Comparison of ENCODE assay signal across 26 cellular contexts in genomic region chr9:110728058-110728457, GRCh38. TPM values are rescaled to one million over a fixed set of nuclear protein-coding genes. Genes with fewer than 3 reads are reported as not detected.
DNase-seq lines count a peak whose midpoint lies in the region; ATAC-seq and TF ChIP-seq lines count a peak whose summit lies in the region.
"Had no signal": no experiment of that assay in that cellular context is flagged by ENCODE, and none has a peak within 500 bp of the region (broad histone marks: within the 10 kb centered on the region; RNA-seq: fewer than 3 reads in every experiment).

No MANE protein-coding gene starts in this region.

- H3K4me2 ChIP-seq in GM23338 (no peak overlapping the region), neural cell (ENCODE audit: low read length) (no peak overlapping the region)
- H3K4me2 ChIP-seq: A549 had no signal

- H2AFZ ChIP-seq in GM23338 = peak overlapping the region; percentile 2; the same call in 1 of the 2 replicates
- H2AFZ ChIP-seq in neural cell (ENCODE audit: low read depth, low read length) = no peak overlapping the region

- no peak overlapping the region for H3K9ac ChIP-seq in endodermal cell (ENCODE audit: extremely low read depth, low read length, poor library complexity, severe bottlenecking)
- no peak overlapping the region for H3K9ac ChIP-seq in neural cell (ENCODE audit: low read length)

- DNase-seq in GM23338 (ENCODE audit: low spot score) (peak; percentile 24), SK-MEL-5 (ENCODE audit: low read depth, low spot score) (peak; percentile 4), endodermal cell (no peak), GM13977 (ENCODE audit: low spot score) (no peak), HUDEP-2 (lab: John Stamatoyannopoulos, UW; ENCODE audit: unreplicated experiment in 76 of 76) (no peak)
- no peak for DNase-seq in stimulated activated naive CD4-positive, alpha-beta T cell treated with Interleukin-2 at 50 U/mL for 16 hours (lab: John Stamatoyannopoulos, UW)
- no peak for DNase-seq in CD4-positive, alpha-beta memory T cell
- DNase-seq: activated CD4-positive, alpha-beta T cell treated with anti-CD3 and anti-CD28 coated beads for 4 hours; activated CD8-positive, alpha-beta memory T cell treated with anti-CD3 and anti-CD28 coated beads for 24 hours; activated naive CD8-positive, alpha-beta T cell treated with anti-CD3 and anti-CD28 coated beads, Interleukin-2, amount 50 U/mL, for 24 hours; activated T-cell treated with anti-CD3 and anti-CD28 coated beads, Interleukin-2, amount 50 U/mL, for 1 hour; AML-193; CD8-positive, alpha-beta memory T cell; glutamatergic neuron; MV-4-11; NCI-H1436 treated with DMSO at 0.1 percent for 48 hours; NCI-H510A treated with DMSO at 0.1 percent for 48 hours; nucleus accumbens; SHP77; stimulated activated naive CD8-positive, alpha-beta T cell treated with anti-CD3 and anti-CD28 coated beads, Interleukin-15, amount 100 ng/mL, for 72 hours; thyroid gland had no signal

- TF ChIP-seq RAD21 in neural cell (conservative IDR thresholded peaks at IDR 0.05) = no peak

- WGBS in endodermal cell (ENCODE audit: insufficient coverage in 1 of 2, insufficient read length in 1 of 2), 2 experiments = 52% methylated on average over 1 of the region's 1 CpG; no CpG with 5 or more reads in 1 of the 2 experiments

- no peaks in the 10 kb centered on the region for H4K20me1 ChIP-seq in GM23338 (replicated peaks; ENCODE audit: insufficient read depth)
- no peaks in the 10 kb centered on the region for H4K20me1 ChIP-seq in neural cell (ENCODE audit: insufficient read depth)

- H3K9me3 ChIP-seq in endodermal cell (ENCODE audit: control insufficient read depth, low read length) = no peaks in the 10 kb centered on the region
- peaks cover 4% of the 10 kb centered on the region for H3K9me3 ChIP-seq in neural cell (ENCODE audit: low read length)
- H3K9me3 ChIP-seq in CD4-positive, alpha-beta memory T cell (ENCODE audit: control insufficient read depth in 1 of 2, low read length in 2 of 2) = no peaks in the 10 kb centered on the region
- H3K9me3 ChIP-seq: A549, thyroid gland had no signal

- no peaks in the 10 kb centered on the region for H3K27me3 Mint-ChIP-seq in GM23338 (ENCODE audit: insufficient read depth, low read depth, poor library complexity)
- no peaks in the 10 kb centered on the region for H3K27me3 Mint-ChIP-seq in endodermal cell (ENCODE audit: insufficient read depth)
- H3K27me3 Mint-ChIP-seq in CD4-positive, alpha-beta memory T cell = no peaks in the 10 kb centered on the region
- H3K27me3 Mint-ChIP-seq: activated naive CD8-positive, alpha-beta T cell treated with anti-CD3 and anti-CD28 coated beads, Interleukin-2, amount 50 U/mL, for 24 hours; CD8-positive, alpha-beta memory T cell; stimulated activated naive CD8-positive, alpha-beta T cell treated with anti-CD3 and anti-CD28 coated beads, Interleukin-15, amount 100 ng/mL, for 72 hours had no signal

- H3K79me2 ChIP-seq in GM23338 (replicated peaks; ENCODE audit: insufficient read depth) = no peaks in the 10 kb centered on the region
- H3K79me2 ChIP-seq in neural cell (replicated peaks; ENCODE audit: insufficient read depth, low read length) = no peaks in the 10 kb centered on the region

- ATAC-seq in GM23338 = peak; percentile 98
- ATAC-seq: A549; activated naive CD8-positive, alpha-beta T cell treated with anti-CD3 and anti-CD28 coated beads, Interleukin-2, amount 50 U/mL, for 24 hours; HepG2; Panc1; stimulated activated naive CD8-positive, alpha-beta T cell treated with anti-CD3 and anti-CD28 coated beads, Interleukin-15, amount 100 ng/mL, for 72 hours had no signal

- TF ChIP-seq EP300 in neural cell (conservative IDR thresholded peaks at IDR 0.05; ENCODE audit: poor library complexity, severe bottlenecking) = no peak

- in situ Hi-C loops in SK-MEL-5 (cut with HindIII; ENCODE audit: low pct_unique_long_range_greater_than_20kb, low sequenced_read_pairs) (no loop called here), GM13977 (cut with MboI; ENCODE audit: low pct_unique_long_range_greater_than_20kb, low sequenced_read_pairs, unreplicated experiment) (no loop called here)

- H3K27me3 ChIP-seq in GM23338 (ENCODE audit: insufficient read depth) (no peaks in the 10 kb centered on the region), endodermal cell (ENCODE audit: control insufficient read depth, insufficient read depth, low read length, poor library complexity, severe bottlenecking) (no peaks in the 10 kb centered on the region), neural cell (ENCODE audit: insufficient read depth, low read depth, low read length) (peaks cover 97% of the 10 kb centered on the region)
- H3K27me3 ChIP-seq in CD4-positive, alpha-beta memory T cell (ENCODE audit: insufficient read depth, low read length) = no peaks in the 10 kb centered on the region
- H3K27me3 ChIP-seq: thyroid gland had no signal

- H3K27ac ChIP-seq in GM23338 (ENCODE audit: low read depth) (no peak overlapping the region), endodermal cell (ENCODE audit: low read depth, low read length) (peak overlapping the region; percentile 15), neural cell (ENCODE audit: low read length) (no peak overlapping the region)
- no peak overlapping the region for H3K27ac ChIP-seq in CD4-positive, alpha-beta memory T cell (ENCODE audit: low read depth, low read length)
- H3K27ac ChIP-seq: A549, thyroid gland had no signal

- H3K36me3 Mint-ChIP-seq in GM23338 (ENCODE audit: low read depth) (no peaks in the 10 kb centered on the region), endodermal cell (ENCODE audit: low read depth) (no peaks in the 10 kb centered on the region)
- H3K36me3 Mint-ChIP-seq in CD4-positive, alpha-beta memory T cell = no peaks in the 10 kb centered on the region
- H3K36me3 Mint-ChIP-seq: CD8-positive, alpha-beta memory T cell had no signal

- no peaks in the 10 kb centered on the region; the same call in 2 of the 3 replicates for H3K9me3 Mint-ChIP-seq in GM23338
- no peaks in the 10 kb centered on the region for H3K9me3 Mint-ChIP-seq in endodermal cell
- H3K9me3 Mint-ChIP-seq in CD4-positive, alpha-beta memory T cell = peaks cover 0 to 3% (median under 1%) of the 10 kb centered on the region in 8 donors
- H3K9me3 Mint-ChIP-seq: activated naive CD8-positive, alpha-beta T cell treated with anti-CD3 and anti-CD28 coated beads, Interleukin-2, amount 50 U/mL, for 24 hours; T-helper 2 cell treated with Interferon-gamma antibody and Interleukin-4, amounts not matched to agents 5 μg/mL and 100 μg/mL, for 36 hours had no signal

- H3K4me1 ChIP-seq in GM23338 (ENCODE audit: insufficient read depth) (peaks cover 5% of the 10 kb centered on the region; the same call in 1 of the 2 replicates), endodermal cell (ENCODE audit: control insufficient read depth, insufficient read depth, low read length) (peaks cover 10% of the 10 kb centered on the region)
- H3K4me1 ChIP-seq in CD4-positive, alpha-beta memory T cell (ENCODE audit: insufficient read depth, low read length) = no peaks in the 10 kb centered on the region
- H3K4me1 ChIP-seq: A549 had no signal

- H3F3A ChIP-seq in GM23338 (replicated peaks; ENCODE audit: low read depth) (no peaks in the 10 kb centered on the region), neural cell (ENCODE audit: insufficient read depth, low read length, poor library complexity, severe bottlenecking) (no peaks in the 10 kb centered on the region)

- H3K36me3 ChIP-seq in GM23338 (ENCODE audit: insufficient read depth) (no peaks in the 10 kb centered on the region), endodermal cell (ENCODE audit: control insufficient read depth, insufficient read depth, low read length) (no peaks in the 10 kb centered on the region), neural cell (ENCODE audit: insufficient read depth, low read length) (no peaks in the 10 kb centered on the region)
- no peaks in the 10 kb centered on the region for H3K36me3 ChIP-seq in CD4-positive, alpha-beta memory T cell (ENCODE audit: insufficient read depth, low read length)
- H3K36me3 ChIP-seq: thyroid gland had no signal

- H3K4me3 ChIP-seq in GM23338 = no peak overlapping the region
- H3K4me3 ChIP-seq in endodermal cell (ENCODE audit: low read length) = no peak overlapping the region
- H3K4me3 ChIP-seq in neural cell (ENCODE audit: low read length) = no peak overlapping the region
- H3K4me3 ChIP-seq in CD4-positive, alpha-beta memory T cell (ENCODE audit: low read length in 2 of 2) = no peak overlapping the region
- H3K4me3 ChIP-seq: A549, thyroid gland had no signal

- TF ChIP-seq CTCF in GM23338 (conservative IDR thresholded peaks at IDR 0.05; ENCODE audit: low read depth in 2 of 2) (no peak), endodermal cell (conservative IDR thresholded peaks at IDR 0.05) (no peak), neural cell (IDR thresholded peaks at IDR 0.05; ENCODE audit: poor library complexity, severe bottlenecking) (no peak), GM13977 (IDR thresholded peaks at IDR 0.05; ENCODE audit: extremely low read depth, insufficient read depth, missing control alignments) (no peak)

- H3K9me2 ChIP-seq in GM23338 (ENCODE audit: insufficient read depth) (peaks cover 3% of the 10 kb centered on the region; the same call in 1 of the 2 replicates), neural cell (ENCODE audit: insufficient read depth, low read length) (no peaks in the 10 kb centered on the region)

- H3K27ac Mint-ChIP-seq in GM23338 (no peak overlapping the region), endodermal cell (no peak overlapping the region)
- no peak overlapping the region for H3K27ac Mint-ChIP-seq in CD4-positive, alpha-beta memory T cell
- H3K27ac Mint-ChIP-seq: activated naive CD8-positive, alpha-beta T cell treated with anti-CD3 and anti-CD28 coated beads, Interleukin-2, amount 50 U/mL, for 24 hours; CD8-positive, alpha-beta memory T cell; stimulated activated naive CD8-positive, alpha-beta T cell treated with anti-CD3 and anti-CD28 coated beads, Interleukin-15, amount 100 ng/mL, for 72 hours; T-helper 2 cell treated with Interferon-gamma antibody and Interleukin-4, amounts not matched to agents 5 μg/mL and 100 μg/mL, for 36 hours had no signal

- H3K4me1 Mint-ChIP-seq in GM23338 = peaks cover 15% of the 10 kb centered on the region
- H3K4me1 Mint-ChIP-seq in endodermal cell = peaks cover 28% of the 10 kb centered on the region
- H3K4me1 Mint-ChIP-seq in CD4-positive, alpha-beta memory T cell = no peaks in the 10 kb centered on the region
- H3K4me1 Mint-ChIP-seq: activated naive CD8-positive, alpha-beta T cell treated with anti-CD3 and anti-CD28 coated beads, Interleukin-2, amount 50 U/mL, for 24 hours; CD8-positive, alpha-beta memory T cell; stimulated activated naive CD8-positive, alpha-beta T cell treated with anti-CD3 and anti-CD28 coated beads, Interleukin-15, amount 100 ng/mL, for 72 hours had no signal

- intact Hi-C loops in CD4-positive, alpha-beta memory T cell (cut with micrococcal nuclease) = no loop called here

- H3K4me3 Mint-ChIP-seq in GM23338 = no peak overlapping the region
- H3K4me3 Mint-ChIP-seq in endodermal cell = no peak overlapping the region
- no peak overlapping the region for H3K4me3 Mint-ChIP-seq in CD4-positive, alpha-beta memory T cell
- H3K4me3 Mint-ChIP-seq: activated naive CD8-positive, alpha-beta T cell treated with anti-CD3 and anti-CD28 coated beads, Interleukin-2, amount 50 U/mL, for 24 hours; CD8-positive, alpha-beta memory T cell; stimulated activated naive CD8-positive, alpha-beta T cell treated with anti-CD3 and anti-CD28 coated beads, Interleukin-15, amount 100 ng/mL, for 72 hours; T-helper 2 cell treated with Interferon-gamma antibody and Interleukin-4, amounts not matched to agents 5 μg/mL and 100 μg/mL, for 36 hours had no signal

- CTCF ChIA-PET in CD4-positive, alpha-beta memory T cell (lab: Charles Lee; ENCODE audit: partially characterized antibody) = no interaction called here

- POLR2A ChIA-PET in CD4-positive, alpha-beta memory T cell (lab: Charles Lee; ENCODE audit: partially characterized antibody) = no interaction called here

RNA-seq across cellular contexts. Expression of gene MUSK, which starts 59.5 kb away (rescaled TPM):
- total RNA-seq in GM23338 (2014; rRNA removed; shearing (Covaris generic)) = not detected in 2 replicates
- polyA plus RNA-seq in GM23338 (2016; fragmentation: Nextera tagmentation; extraction: Ambion mirVana) (not detected in 2 replicates), neural cell (not detected in 2 replicates)
- not detected in 2 replicates for total RNA-seq in SK-MEL-5 (2014; rRNA removed; shearing (Covaris generic))
- polyA plus RNA-seq in SK-MEL-5 (2015; cell fraction: cytosol; rRNA removed) = 0.13 TPM in 1 of 2 replicates, not detected in the other
- not detected in 2 replicates for polyA plus RNA-seq in SK-MEL-5 (2015; cell fraction: nucleus; rRNA removed)
- not detected for total RNA-seq in endodermal cell
- not detected for polyA plus RNA-seq in endodermal cell (2013, experiment 1 of 2)
- not detected for polyA plus RNA-seq in endodermal cell (2013, experiment 2 of 2)
- not detected in 2 replicates for polyA minus RNA-seq in neural cell
- total RNA-seq in CD4-positive, alpha-beta memory T cell = not detected
- not detected for polyA plus RNA-seq in CD4-positive, alpha-beta memory T cell
- total RNA-seq: CD8-positive, alpha-beta memory T cell; HepG2 had no signal
- polyA plus RNA-seq: A549; CD8-positive, alpha-beta memory T cell; HepG2 had no signal

Comparison
In these comparisons a context has a peak if more than half of its experiments do, and no peak if none do; other contexts are left out.
1. DNase-seq: peak in GM23338 (single experiment) and SK-MEL-5 (single experiment); none in endodermal cell (single experiment), GM13977 (single experiment), HUDEP-2 (0 of 76), stimulated activated naive CD4-positive, alpha-beta T cell treated with Interleukin-2 at 50 U/mL for 16 hours (single experiment) and CD4-positive, alpha-beta memory T cell (0 of 5).